38 cellular contexts compared by ENCODE assay signal in genomic region chr19:55559684-55560083, GRCh38. TPM values are rescaled to one million over a fixed set of nuclear protein-coding genes. Genes with fewer than 3 reads are reported as not detected.
"Had no signal": no experiment of that assay in that cellular context is flagged by ENCODE, and none has a peak within 500 bp of the region (broad histone marks: within the 10 kb centered on the region; RNA-seq: fewer than 3 reads in every experiment).

No MANE protein-coding gene starts in this region.

- H3K36me3 ChIP-seq: adrenal gland, Peyer's patch, SJCRH30 had no signal

- H3K4me1 Mint-ChIP-seq: activated CD4-positive, alpha-beta T cell treated with anti-CD3 and anti-CD28 coated beads for 36 hours had no signal

- H3K36me3 Mint-ChIP-seq: activated CD4-positive, alpha-beta memory T cell treated with anti-CD3 and anti-CD28 coated beads for 36 hours; activated naive CD4-positive, alpha-beta T cell treated with anti-CD3 and anti-CD28 coated beads, Interleukin-2, amount 50 U/mL, for 72 hours; brain; WTC11 had no signal

- H3K4me2 ChIP-seq: KMS-11 had no signal

- H3K27me3 ChIP-seq: Peyer's patch had no signal

- H3K4me3 ChIP-seq: adrenal gland, Peyer's patch, SJCRH30, SK-N-MC had no signal

- H3K4me1 ChIP-seq: adrenal gland, Peyer's patch, SJCRH30 had no signal

- H3K9ac ChIP-seq: KMS-11 had no signal

- H3K27ac ChIP-seq: adrenal gland, KMS-11, Peyer's patch, SJCRH30, SK-N-MC had no signal

- H3K9me3 Mint-ChIP-seq: activated naive CD4-positive, alpha-beta T cell treated with anti-CD3 and anti-CD28 coated beads, Interleukin-2, amount 50 U/mL, for 72 hours; activated T-helper 1 cell treated with anti-CD3 and anti-CD28 coated beads, Interleukin-12 subunit alpha, Interleukin-12 subunit beta, Interleukin-2, Interleukin-4 antibody, amounts not matched to agents 30 ng/mL and 10 ng/mL and 1 ng/mL, durations not matched to agents 14 hours and 24 hours and 36 hours; brain; T-helper 2 cell treated with Interferon-gamma antibody and Interleukin-4, amounts not matched to agents 5 μg/mL and 100 μg/mL, for 36 hours had no signal

- FAIRE-seq: bronchial epithelial cell, TTC549 had no signal

- H3K9me3 ChIP-seq: adrenal gland, SJCRH30 had no signal

- H3K4me3 Mint-ChIP-seq: activated CD4-positive, alpha-beta memory T cell treated with anti-CD3 and anti-CD28 coated beads for 36 hours; activated CD4-positive, alpha-beta T cell treated with anti-CD3 and anti-CD28 coated beads for 36 hours; activated naive CD4-positive, alpha-beta T cell treated with anti-CD3 and anti-CD28 coated beads for 36 hours; activated T-cell treated with anti-CD3 and anti-CD28 coated beads, Interleukin-2, amount 50 U/mL, for 4 hours; activated T-helper 1 cell treated with anti-CD3 and anti-CD28 coated beads, Interleukin-12 subunit alpha, Interleukin-12 subunit beta, Interleukin-2, Interleukin-4 antibody, amounts not matched to agents 30 ng/mL and 10 ng/mL and 1 ng/mL, durations not matched to agents 14 hours and 24 hours and 36 hours; brain; T-helper 1 cell treated with Interleukin-12 subunit alpha and Interleukin-12 subunit beta and Interleukin-4 antibody, amounts not matched to agents 30 μg/mL and 1 μg/mL, for 36 hours; T-helper 2 cell treated with Interferon-gamma antibody and Interleukin-4, amounts not matched to agents 5 μg/mL and 100 μg/mL, for 36 hours; WTC11 had no signal

- H3K27ac Mint-ChIP-seq: activated CD4-positive, alpha-beta memory T cell treated with anti-CD3 and anti-CD28 coated beads for 36 hours; activated CD4-positive, alpha-beta T cell treated with anti-CD3 and anti-CD28 coated beads for 36 hours; activated naive CD4-positive, alpha-beta T cell treated with anti-CD3 and anti-CD28 coated beads for 36 hours; activated naive CD4-positive, alpha-beta T cell treated with anti-CD3 and anti-CD28 coated beads, Interleukin-2, amount 50 U/mL, for 72 hours; activated T-helper 1 cell treated with anti-CD3 and anti-CD28 coated beads, Interleukin-12 subunit alpha, Interleukin-12 subunit beta, Interleukin-2, Interleukin-4 antibody, amounts not matched to agents 30 ng/mL and 10 ng/mL and 1 ng/mL, durations not matched to agents 14 hours and 24 hours and 36 hours; brain; T-helper 1 cell treated with Interleukin-12 subunit alpha and Interleukin-12 subunit beta and Interleukin-4 antibody, amounts not matched to agents 30 μg/mL and 1 μg/mL, for 36 hours; T-helper 2 cell treated with Interferon-gamma antibody and Interleukin-4, amounts not matched to agents 5 μg/mL and 100 μg/mL, for 36 hours; WTC11 had no signal

- DNase-seq: activated CD4-positive, alpha-beta memory T cell treated with anti-CD3 and anti-CD28 coated beads for 36 hours; activated CD4-positive, alpha-beta T cell treated with anti-CD3 and anti-CD28 coated beads for 36 hours; activated CD4-positive, alpha-beta T cell treated with anti-CD3 and anti-CD28 coated beads, Interleukin-2, amount 50 U/mL, for 1 hour; activated CD8-positive, alpha-beta memory T cell treated with anti-CD3 and anti-CD28 coated beads, Interleukin-2, amount 50 U/mL, for 4 hours; activated gamma-delta T cell treated with Interleukin-2 at 50 U/mL for 16 hours; activated naive CD4-positive, alpha-beta T cell treated with anti-CD3 and anti-CD28 coated beads for 36 hours; activated T-cell treated with anti-CD3 and anti-CD28 coated beads for 4 hours; activated T-cell treated with anti-CD3 and anti-CD28 coated beads, Interleukin-2, amount 50 U/mL, for 4 hours; adrenal gland; caudate nucleus; MM.1S; MV-4-11; NCI-H1092; NCI-H1436 treated with DMSO at 0.1 percent for 48 hours; NCI-H187 treated with DMSO at 0.1 percent for 48 hours; NCI-H2081; NCI-H2171 treated with DMSO at 0.1 percent for 48 hours; NCI-H2227 treated with DMSO at 0.1 percent for 48 hours; NCI-H446; NCI-H510A treated with DMSO at 0.1 percent for 48 hours; NCI-H526 treated with DMSO at 0.1 percent for 48 hours; NCI-H82; NK-92 treated with Interleukin-12 subunit alpha and Interleukin-12 subunit beta, amount 100 ng/mL, for 24 hours; PC-3; Peyer's patch; RPMI8226; SJCRH30 had no signal

- ATAC-seq: activated CD4-positive, alpha-beta T cell treated with anti-CD3 and anti-CD28 coated beads for 36 hours; activated CD4-positive, CD25-positive, alpha-beta regulatory T cell treated with anti-CD3 and anti-CD28 coated beads, Interleukin-2, amount 50 U/mL, for 24 hours; activated naive CD4-positive, alpha-beta T cell treated with anti-CD3 and anti-CD28 coated beads, Interleukin-2, amount 50 U/mL, for 72 hours; activated T-cell treated with anti-CD3 and anti-CD28 coated beads, Interleukin-2, amount 50 U/mL, for 4 hours; PC-3; WTC11 had no signal

RNA-seq across cellular contexts. Expression of gene SBK3, which starts 14.3 kb away (rescaled TPM):
- total RNA-seq: activated CD4-positive, alpha-beta memory T cell treated with anti-CD3 and anti-CD28 coated beads for 36 hours; activated CD4-positive, alpha-beta T cell treated with anti-CD3 and anti-CD28 coated beads for 36 hours; activated naive CD4-positive, alpha-beta T cell treated with anti-CD3 and anti-CD28 coated beads for 36 hours; activated naive CD4-positive, alpha-beta T cell treated with anti-CD3 and anti-CD28 coated beads, Interleukin-2, amount 50 U/mL, for 72 hours; activated T-cell treated with anti-CD3 and anti-CD28 coated beads, Interleukin-2, amount 50 U/mL, for 4 hours; activated T-helper 1 cell treated with anti-CD3 and anti-CD28 coated beads, Interleukin-12 subunit alpha, Interleukin-12 subunit beta, Interleukin-2, Interleukin-4 antibody, amounts not matched to agents 30 ng/mL and 10 ng/mL and 1 ng/mL, durations not matched to agents 14 hours and 24 hours and 36 hours; bronchial epithelial cell; PC-3 had no signal

RNA-seq across cellular contexts. Expression of gene SBK2, which starts 22.8 kb away (rescaled TPM):
- total RNA-seq: activated CD4-positive, alpha-beta memory T cell treated with anti-CD3 and anti-CD28 coated beads for 36 hours; activated CD4-positive, alpha-beta T cell treated with anti-CD3 and anti-CD28 coated beads for 36 hours; activated naive CD4-positive, alpha-beta T cell treated with anti-CD3 and anti-CD28 coated beads for 36 hours; activated naive CD4-positive, alpha-beta T cell treated with anti-CD3 and anti-CD28 coated beads, Interleukin-2, amount 50 U/mL, for 72 hours; activated T-cell treated with anti-CD3 and anti-CD28 coated beads, Interleukin-2, amount 50 U/mL, for 4 hours; activated T-helper 1 cell treated with anti-CD3 and anti-CD28 coated beads, Interleukin-12 subunit alpha, Interleukin-12 subunit beta, Interleukin-2, Interleukin-4 antibody, amounts not matched to agents 30 ng/mL and 10 ng/mL and 1 ng/mL, durations not matched to agents 14 hours and 24 hours and 36 hours; adrenal gland; bronchial epithelial cell; PC-3; Peyer's patch had no signal
- polyA plus RNA-seq: adrenal gland had no signal
